Comparison of ENCODE assay signal across 13 cellular contexts in genomic region chr19:814108-815078, GRCh38. TPM values are rescaled to one million over a fixed set of nuclear protein-coding genes. Genes with fewer than 3 reads are reported as not detected.
DNase-seq lines count a peak whose midpoint lies in the region; ATAC-seq, FAIRE-seq and TF ChIP-seq lines count a peak whose summit lies in the region.
"Had no signal": no experiment of that assay in that cellular context is flagged by ENCODE, and none has a peak within 500 bp of the region (broad histone marks: within the 10 kb centered on the region; RNA-seq: fewer than 3 reads in every experiment).

No MANE protein-coding gene starts in this region.

- no peaks in the 10 kb centered on the region for H3K27me3 ChIP-seq in neural progenitor cell
- H3K27me3 ChIP-seq: heart right ventricle, suprapubic skin had no signal

- POLR2A ChIA-PET in OCI-LY7 (lab: Charles Lee): no interaction called here

- H3K79me2 ChIP-seq in neural progenitor cell (ENCODE audit: low read depth) (peaks cover 33% of the 10 kb centered on the region), OCI-LY7 (ENCODE audit: insufficient read depth, low read depth, low read length) (no peaks in the 10 kb centered on the region)

- H3K9me3 ChIP-seq in neural progenitor cell (ENCODE audit: low read depth): no peaks in the 10 kb centered on the region
- no peaks in the 10 kb centered on the region for H3K9me3 ChIP-seq in OCI-LY7 (ENCODE audit: low read length)
- H3K9me3 ChIP-seq: heart right ventricle, suprapubic skin had no signal

- H3K4me1 Mint-ChIP-seq in HFFc6 (ENCODE audit: low read depth) (no peaks in the 10 kb centered on the region), neural progenitor cell (peaks cover 4% of the 10 kb centered on the region)
- H3K4me1 Mint-ChIP-seq in central memory CD8-positive, alpha-beta T cell: no peaks in the 10 kb centered on the region

- peaks cover 42% of the 10 kb centered on the region for H3K36me3 Mint-ChIP-seq in HFFc6 (ENCODE audit: low read depth)
- peaks cover 50% of the 10 kb centered on the region for H3K36me3 Mint-ChIP-seq in central memory CD8-positive, alpha-beta T cell (ENCODE audit: insufficient read depth)
- H3K36me3 Mint-ChIP-seq in neural progenitor cell: peaks cover 30% of the 10 kb centered on the region

- H3K27ac ChIP-seq in neural progenitor cell (no peak overlapping the region), coronary artery (no peak overlapping the region), OCI-LY7 (ENCODE audit: low read depth, low read length, poor library complexity, severe bottlenecking) (no peak overlapping the region)
- H3K27ac ChIP-seq: heart right ventricle, suprapubic skin had no signal

- peak; percentile 20 for ATAC-seq in central memory CD8-positive, alpha-beta T cell (replicated peaks; ENCODE audit: extremely low read depth, poor library complexity, severe bottlenecking)
- no peak for ATAC-seq in GM21423 (IDR thresholded peaks at IDR 0.05; ENCODE audit: unreplicated experiment)

- H4K20me1 ChIP-seq in neural progenitor cell (ENCODE audit: low read depth) (peaks cover 50% of the 10 kb centered on the region), OCI-LY7 (ENCODE audit: insufficient read depth, low read length) (no peaks in the 10 kb centered on the region)

- H3K27me3 Mint-ChIP-seq in HFFc6 (ENCODE audit: insufficient read depth) (peaks cover 29% of the 10 kb centered on the region), neural progenitor cell (ENCODE audit: insufficient read depth, low read depth) (peaks cover 17% of the 10 kb centered on the region)
- H3K27me3 Mint-ChIP-seq in central memory CD8-positive, alpha-beta T cell: no peaks in the 10 kb centered on the region

- H3K4me1 ChIP-seq in neural progenitor cell: no peaks in the 10 kb centered on the region
- no peaks in the 10 kb centered on the region for H3K4me1 ChIP-seq in OCI-LY7 (ENCODE audit: insufficient read depth, low read length, poor library complexity, severe bottlenecking)
- H3K4me1 ChIP-seq: heart right ventricle, suprapubic skin had no signal

- H3K9me2 ChIP-seq in OCI-LY7 (ENCODE audit: insufficient read depth, low read length): no peaks in the 10 kb centered on the region

- H3K9me3 Mint-ChIP-seq in HFFc6 (peaks cover 13% of the 10 kb centered on the region), neural progenitor cell (peaks cover 2% of the 10 kb centered on the region)
- no peaks in the 10 kb centered on the region for H3K9me3 Mint-ChIP-seq in central memory CD8-positive, alpha-beta T cell

- peaks cover 32% of the 10 kb centered on the region for H3F3A ChIP-seq in neural progenitor cell (ENCODE audit: low read depth)

- no TSS peak for BruUV-seq in OCI-LY7 (replicated peaks; lab: Mats Ljungman, UMichigan)

- H3K4me2 ChIP-seq in neural progenitor cell (no peak overlapping the region), OCI-LY7 (ENCODE audit: low read length) (no peak overlapping the region)

- H3K36me3 ChIP-seq in neural progenitor cell: peaks cover 3% of the 10 kb centered on the region
- peaks cover 73% of the 10 kb centered on the region for H3K36me3 ChIP-seq in OCI-LY7 (ENCODE audit: insufficient read depth, low read length)

- H3K27ac Mint-ChIP-seq in HFFc6 (peak overlapping the region; percentile 43; the same call in 1 of the 2 replicates), neural progenitor cell (peak overlapping the region; percentile 63)
- peak overlapping the region; percentile 29 for H3K27ac Mint-ChIP-seq in central memory CD8-positive, alpha-beta T cell (ENCODE audit: low read depth)

- peak; percentile 52; the same call in 1 of the 2 replicates for TF ChIP-seq POLR2A in GM12891 (IDR thresholded peaks at IDR 0.05; ENCODE audit: low read depth, low read length)

- H3K4me3 Mint-ChIP-seq in HFFc6 (peak overlapping the region; percentile 32; the same call in 1 of the 2 replicates), neural progenitor cell (no peak overlapping the region)
- H3K4me3 Mint-ChIP-seq in central memory CD8-positive, alpha-beta T cell: no peak overlapping the region

- no peak overlapping the region for H3K9ac ChIP-seq in neural progenitor cell

- TF ChIP-seq CTCF in HFFc6 (IDR thresholded peaks at IDR 0.05) (no peak), neural progenitor cell (IDR thresholded peaks at IDR 0.05) (no peak), coronary artery (IDR thresholded peaks at IDR 0.05) (no peak), OCI-LY7 (conservative IDR thresholded peaks at IDR 0.05; ENCODE audit: low read length) (no peak)

- FAIRE-seq in GM12891 (lab: Jason Lieb, UNC): no peak
- FAIRE-seq: endometrium had no signal

- no peak overlapping the region for H3K4me3 ChIP-seq in neural progenitor cell
- no peak overlapping the region for H3K4me3 ChIP-seq in coronary artery
- no peak overlapping the region for H3K4me3 ChIP-seq in OCI-LY7 (ENCODE audit: low read depth, low read length, poor library complexity, severe bottlenecking)
- H3K4me3 ChIP-seq: heart right ventricle, suprapubic skin had no signal

- H2AFZ ChIP-seq in neural progenitor cell (replicated peaks) (no peak overlapping the region), OCI-LY7 (ENCODE audit: low read length) (no peak overlapping the region)

- intact Hi-C loops in OCI-LY7 (cut with micrococcal nuclease; ENCODE audit: unreplicated experiment): no loop called here

- CTCF ChIA-PET in OCI-LY7 (lab: Charles Lee; ENCODE audit: unreplicated experiment): no interaction called here

- DNase-seq in GM12891 (ENCODE audit: insufficient read length, low spot score) (peak; percentile 47), HFFc6 (no peak), neural progenitor cell (ENCODE audit: low spot score) (no peak), coronary artery (ENCODE audit: low spot score) (no peak), T1000 (lab: John Stamatoyannopoulos, UW) (no peak), OCI-LY7 (ENCODE audit: low spot score) (no peak)
- no peak for DNase-seq in central memory CD8-positive, alpha-beta T cell (ENCODE audit: low spot score in 2 of 2)

TF ChIP-seq in GM12891, 5 proteins besides CTCF, POLR2A, EP300 and RAD21:
- TF ChIP-seq PAX5 (IDR thresholded peaks at IDR 0.05; ENCODE audit: insufficient read depth, low read length, severe bottlenecking) (no peak), POLR2AphosphoS5 (IDR thresholded peaks at IDR 0.05; ENCODE audit: low read depth, low read length) (peak; percentile 95), SPI1 (IDR thresholded peaks at IDR 0.05; ENCODE audit: low read depth, low read length) (no peak), POU2F2 (IDR thresholded peaks at IDR 0.05; ENCODE audit: low read depth, low read length) (0 out of 2 replicates have a peak, but pooled peaks have one; percentile 8), TAF1 (IDR thresholded peaks at IDR 0.05; ENCODE audit: low read depth, low read length) (peak; percentile 37; the same call in 1 of the 2 replicates)
TF ChIP-seq in GM12891: peak in this region for 3.

RNA-seq across cellular contexts. Expression of gene PLPPR3, which starts 7.4 kb away (rescaled TPM):
- polyA plus RNA-seq in GM12891 (2012; ENCODE audit: low read depth, missing spikeins): 0.15 TPM
- under 1 TPM in 1 of 6 experiments, not detected in 5; 0.09 TPM for total RNA-seq in HFFc6 (2021; fragmentation: NEBNext Ultra II Directional; extraction: Animal tissue kit (Norgen Biotek cat#: 25700))
- total RNA-seq in neural progenitor cell (ENCODE audit: low replicate concordance) (15.6 and 91.6 TPM in 2 replicates), OCI-LY7 (2022) (not detected in 2 replicates)
- not detected in 2 replicates for total RNA-seq in OCI-LY7 (2014; rRNA removed; shearing (Covaris generic))
- total RNA-seq: heart right ventricle; mesenteric fat pad; suprapubic skin; T-helper 2 cell treated with Interferon-gamma antibody and Interleukin-4, amounts not matched to agents 100 ng/mL and 5 ng/mL, for 36 hours had no signal
- polyA plus RNA-seq: heart right ventricle had no signal

RNA-seq across cellular contexts. Expression of gene AZU1, which starts 13.2 kb away (rescaled TPM):
- 0.10 TPM for polyA plus RNA-seq in GM12891 (2012; ENCODE audit: low read depth, missing spikeins)
- not detected for total RNA-seq in HFFc6 (2021; fragmentation: NEBNext Ultra II Directional; extraction: Animal tissue kit (Norgen Biotek cat#: 25700))
- 1.0 and 2.0 TPM in 2 replicates for total RNA-seq in neural progenitor cell (ENCODE audit: low replicate concordance)
- not detected in 2 replicates for total RNA-seq in OCI-LY7 (2014; rRNA removed; shearing (Covaris generic))
- total RNA-seq in OCI-LY7 (2022): not detected in 2 replicates
- total RNA-seq: T-helper 2 cell treated with Interferon-gamma antibody and Interleukin-4, amounts not matched to agents 100 ng/mL and 5 ng/mL, for 36 hours had no signal

RNA-seq across cellular contexts. Expression of gene PTBP1, which starts 17.1 kb away (rescaled TPM):
- polyA plus RNA-seq in GM12891 (2012; ENCODE audit: low read depth, missing spikeins): 196 TPM
- 100 to 1,000 TPM; 307 to 421 (median 380) TPM for total RNA-seq in HFFc6 (2021; fragmentation: NEBNext Ultra II Directional; extraction: Animal tissue kit (Norgen Biotek cat#: 25700))
- total RNA-seq in neural progenitor cell (ENCODE audit: low replicate concordance) (237 and 543 TPM in 2 replicates), OCI-LY7 (2022) (468 and 479 TPM in 2 replicates)
- total RNA-seq in OCI-LY7 (2014; rRNA removed; shearing (Covaris generic)): 284 and 315 TPM in 2 replicates

RNA-seq across cellular contexts. Expression of gene PRTN3, which starts 26.4 kb away (rescaled TPM):
- not detected for polyA plus RNA-seq in GM12891 (2012; ENCODE audit: low read depth, missing spikeins)
- total RNA-seq in HFFc6 (2021; fragmentation: NEBNext Ultra II Directional; extraction: Animal tissue kit (Norgen Biotek cat#: 25700)): not detected
- total RNA-seq in neural progenitor cell (ENCODE audit: low replicate concordance) (0.28 TPM in 1 of 2 replicates, not detected in the other), OCI-LY7 (2022) (not detected in 2 replicates)
- total RNA-seq in OCI-LY7 (2014; rRNA removed; shearing (Covaris generic)): not detected in 2 replicates
- total RNA-seq: heart right ventricle; suprapubic skin; T-helper 2 cell treated with Interferon-gamma antibody and Interleukin-4, amounts not matched to agents 100 ng/mL and 5 ng/mL, for 36 hours had no signal

RNA-seq across cellular contexts. Expression of gene ELANE, which starts 37.7 kb away (rescaled TPM):
- polyA plus RNA-seq in GM12891 (2012; ENCODE audit: low read depth, missing spikeins): not detected
- total RNA-seq in HFFc6 (2021; fragmentation: NEBNext Ultra II Directional; extraction: Animal tissue kit (Norgen Biotek cat#: 25700)): under 1 TPM in 1 of 6 experiments, not detected in 5; 0.21 TPM
- total RNA-seq in neural progenitor cell (ENCODE audit: low replicate concordance) (not detected in 2 replicates), OCI-LY7 (2022) (not detected in 2 replicates)
- not detected in 2 replicates for total RNA-seq in OCI-LY7 (2014; rRNA removed; shearing (Covaris generic))
- total RNA-seq: T-helper 2 cell treated with Interferon-gamma antibody and Interleukin-4, amounts not matched to agents 100 ng/mL and 5 ng/mL, for 36 hours had no signal

Comparison
In these comparisons a context has a peak if more than half of its experiments do, and no peak if none do; other contexts are left out.
1. RNA of gene PLPPR3, which starts 7.4 kb away (total RNA-seq): 15.6 to 91.6 TPM in neural progenitor cell; not detected in OCI-LY7 and 0.09 TPM in HFFc6; every median in the first group is over 10 times any median in the second.
2. Peak in every context shown above with its lines, with median percentiles within 50 percentile points of each other: H3K27ac Mint-ChIP-seq.